Comparison of ENCODE assay signal across 20 cellular contexts in genomic region chr10:83164134-83164533, GRCh38.
A peak's percentile ranks its signal among the peaks of the same experiment; 100 is the strongest.
DNase-seq lines count a peak whose midpoint lies in the region; ATAC-seq, FAIRE-seq and TF ChIP-seq lines count a peak whose summit lies in the region.
"Had no signal": no experiment of that assay in that cellular context is flagged by ENCODE, and none has a peak within 500 bp of the region (broad histone marks: within the 10 kb centered on the region; RNA-seq: fewer than 3 reads in every experiment).

No MANE protein-coding gene starts in this region.

- H3K23me2 ChIP-seq in H1 (ENCODE audit: low read depth, low read length): no peaks in the 10 kb centered on the region

- H3K18ac ChIP-seq in H1 (ENCODE audit: extremely low read depth, low read length) (no peak overlapping the region), mesenchymal stem cell (ENCODE audit: low read depth in 1 of 2, low read length in 2 of 2) (no peak overlapping the region)

- peak overlapping the region; percentile 13; the same call in 1 of the 2 replicates for H2AFZ ChIP-seq in H1 (ENCODE audit: low read length)
- no peak overlapping the region for H2AFZ ChIP-seq in mesenchymal stem cell (ENCODE audit: low read depth, low read length)
- H2AFZ ChIP-seq: GM23248 had no signal

- H3K4me2 ChIP-seq in H1 (ENCODE audit: insufficient read depth in 1 of 2, low read depth in 2 of 2, low read length in 2 of 2) (no peak overlapping the region), mesenchymal stem cell (ENCODE audit: low read length, poor library complexity, severe bottlenecking) (no peak overlapping the region)
- H3K4me2 ChIP-seq: BLaER1 had no signal

- POLR2A ChIA-PET in H1 (lab: Charles Lee; ENCODE audit: partially characterized antibody): no interaction called here

- H4K8ac ChIP-seq in H1 (ENCODE audit: extremely low read depth, insufficient read depth, low read length): no peak overlapping the region
- H4K8ac ChIP-seq in mesenchymal stem cell (ENCODE audit: low read length): no peak overlapping the region

- H2BK20ac ChIP-seq in H1 (ENCODE audit: low read length): no peak overlapping the region

- TF ChIP-seq POLR2A in H1 (IDR thresholded peaks at IDR 0.05; ENCODE audit: control extremely low read depth in 1 of 2, low read depth in 2 of 2, low read length in 2 of 2) (no peak), GM18505 (IDR thresholded peaks at IDR 0.05; ENCODE audit: borderline replicate concordance, extremely low read depth, insufficient read depth, insufficient read length) (no peak)

- H3K36me3 ChIP-seq in H1 (ENCODE audit: control insufficient read depth in 2 of 4, insufficient read depth in 4 of 4, low read length in 3 of 4): no peaks in the 10 kb centered on the region
- no peaks in the 10 kb centered on the region for H3K36me3 ChIP-seq in mesenchymal stem cell (ENCODE audit: control insufficient read depth in 1 of 2, insufficient read depth in 2 of 2, low read depth in 1 of 2, low read length in 2 of 2)
- H3K36me3 ChIP-seq: BLaER1 had no signal

- H3K9me3 ChIP-seq in H1 (ENCODE audit: insufficient read depth in 2 of 2, low read depth in 1 of 2, low read length in 1 of 2) (no peaks in the 10 kb centered on the region), mesenchymal stem cell (ENCODE audit: control insufficient read depth, low read length) (no peaks in the 10 kb centered on the region)
- H3K9me3 ChIP-seq: BLaER1 had no signal

- DNase-seq in NCI-H774 (lab: John Stamatoyannopoulos, UW) (peak; percentile 69), H1 (ENCODE audit: low read depth in 1 of 2, low spot score in 2 of 2) (no peak), mesenchymal stem cell (peak; percentile 5), retina (peak; percentile 5), HPDE6-E6E7 (ENCODE audit: extremely low spot score) (no peak), NCI-H345 treated with DMSO at 0.1 percent for 48 hours (lab: John Stamatoyannopoulos, UW; ENCODE audit: unreplicated experiment) (no peak)
- DNase-seq: 8988T; Calu3; CD4-positive, alpha-beta memory T cell; DMS79 treated with DMSO at 0.1 percent for 48 hours; GF-D8; GM23248; HCEC 1CT; IMR-90 had no signal

- no peak for FAIRE-seq in H1 (lab: Jason Lieb, UNC)
- FAIRE-seq: GM18507, H54, HTR-8/SVneo had no signal

- no peak overlapping the region for H2BK12ac ChIP-seq in H1 (ENCODE audit: low read depth, low read length)
- H2BK12ac ChIP-seq in mesenchymal stem cell (ENCODE audit: low read length in 2 of 2): no peak overlapping the region

- CTCF ChIA-PET in H1 (lab: Charles Lee; ENCODE audit: partially characterized antibody): interaction anchor here (1.0 to 2.2 kb wide), 2 partner anchors 11 to 114 kb away, joined by 5 to 6 read pairs; no protein-coding TSS in a partner anchor

- no peak overlapping the region for H3K56ac ChIP-seq in H1 (replicated peaks; ENCODE audit: insufficient read length, low read depth, low read length)

- no peak overlapping the region for H2BK5ac ChIP-seq in H1 (ENCODE audit: low read depth, low read length)
- H2BK5ac ChIP-seq in mesenchymal stem cell (ENCODE audit: low read depth, low read length, poor library complexity, severe bottlenecking): no peak overlapping the region

- H3K27me3 ChIP-seq in H1 (replicated peaks in 1 of 4; ENCODE audit: control insufficient read depth in 3 of 4, extremely low read depth in 1 of 4, insufficient read depth in 3 of 4, low read length in 3 of 4): no peaks in the 10 kb centered on the region; a peak in 1 of 7 replicates
- H3K27me3 ChIP-seq in mesenchymal stem cell (ENCODE audit: control insufficient read depth in 1 of 2, insufficient read depth in 1 of 2, low read length in 2 of 2): no peaks in the 10 kb centered on the region
- H3K27me3 ChIP-seq: BLaER1 had no signal

- no peak overlapping the region for H2AK5ac ChIP-seq in H1 (ENCODE audit: low read depth, low read length)
- H2AK5ac ChIP-seq in mesenchymal stem cell (ENCODE audit: low read length, severe bottlenecking): no peak overlapping the region

- H4K5ac ChIP-seq in H1 (ENCODE audit: insufficient read length, low read depth, low read length): no peak overlapping the region

- TF ChIP-seq CTCF in H1 (IDR thresholded peaks at IDR 0.05; ENCODE audit: control extremely low read depth in 1 of 3, insufficient read depth in 1 of 3, low read depth in 1 of 3, low read length in 3 of 3): no peak

- H3K27ac ChIP-seq in H1 (ENCODE audit: low read depth, low read length): no peak overlapping the region
- no peak overlapping the region for H3K27ac ChIP-seq in mesenchymal stem cell (ENCODE audit: low read length, poor library complexity, severe bottlenecking)
- H3K27ac ChIP-seq: BLaER1, GM23248, HL-60 had no signal

- no peak overlapping the region for H3K14ac ChIP-seq in H1 (ENCODE audit: insufficient read length)
- no peak overlapping the region for H3K14ac ChIP-seq in mesenchymal stem cell (ENCODE audit: low read length in 2 of 2)

- H3K79me1 ChIP-seq in H1 (ENCODE audit: low read depth, low read length): no peaks in the 10 kb centered on the region
- H3K79me1 ChIP-seq in mesenchymal stem cell (replicated peaks; ENCODE audit: low read length, poor library complexity, severe bottlenecking): no peaks in the 10 kb centered on the region

- no peak for TF ChIP-seq RAD21 in H1 (IDR thresholded peaks at IDR 0.05 in 1 of 2, conservative IDR thresholded peaks at IDR 0.05 in 1 of 2; ENCODE audit: low read depth in 2 of 2, low read length in 2 of 2)

- H3K4ac ChIP-seq in H1 (replicated peaks; ENCODE audit: insufficient read length, low read depth, low read length) (no peak overlapping the region), mesenchymal stem cell (ENCODE audit: low read depth in 1 of 2, low read length in 2 of 2) (no peak overlapping the region)

- TF ChIP-seq EP300 in H1 (IDR thresholded peaks at IDR 0.05; ENCODE audit: borderline replicate concordance in 1 of 2, low read depth in 2 of 2, low read length in 2 of 2): no peak

- no peaks in the 10 kb centered on the region for H4K20me1 ChIP-seq in H1 (replicated peaks in 1 of 2; ENCODE audit: control insufficient read depth in 1 of 2, insufficient read depth in 2 of 2, low read length in 2 of 2)
- H4K20me1 ChIP-seq: BLaER1 had no signal

- 78% methylated on average over 3 of the region's 3 CpGs; no CpG with 5 or more reads in 1 of the 2 experiments for WGBS in H1 (ENCODE audit: extremely low coverage in 1 of 2, insufficient coverage in 1 of 2, insufficient read length in 1 of 2, insufficient replicate concordance in 2 of 2, low coverage in 1 of 2, low lambda C conversion rate in 2 of 2, missing lambda C conversion rate in 1 of 2), 2 experiments
- WGBS in mesenchymal stem cell: 53% methylated on average over 2 of the region's 3 CpGs

- H4K91ac ChIP-seq in H1 (replicated peaks; ENCODE audit: insufficient read length, low read length): no peak overlapping the region
- H4K91ac ChIP-seq in mesenchymal stem cell (ENCODE audit: low read length): no peak overlapping the region

- no peak for ATAC-seq in GM18505 (IDR thresholded peaks at IDR 0.05; ENCODE audit: unreplicated experiment)

- H3K23ac ChIP-seq in H1 (ENCODE audit: insufficient read length) (no peak overlapping the region), mesenchymal stem cell (ENCODE audit: low read length in 2 of 2) (no peak overlapping the region)

- no peaks in the 10 kb centered on the region for H3K79me2 ChIP-seq in H1 (ENCODE audit: control insufficient read depth in 1 of 2, insufficient read depth in 2 of 2, low read length in 2 of 2)

- no peak overlapping the region for H3K9ac ChIP-seq in H1 (replicated peaks in 1 of 4; ENCODE audit: extremely low read depth in 1 of 4, low read depth in 3 of 4, low read length in 3 of 4)
- H3K9ac ChIP-seq in mesenchymal stem cell (ENCODE audit: low read length): no peak overlapping the region
- H3K9ac ChIP-seq: BLaER1, GM23248 had no signal

- H2BK120ac ChIP-seq in H1 (replicated peaks; ENCODE audit: low read depth, low read length) (no peak overlapping the region), mesenchymal stem cell (ENCODE audit: low read depth, low read length) (no peak overlapping the region)

- H2BK15ac ChIP-seq in H1 (ENCODE audit: low read length): no peak overlapping the region
- H2BK15ac ChIP-seq in mesenchymal stem cell (ENCODE audit: low read depth, poor library complexity, severe bottlenecking): no peak overlapping the region

- H3K4me1 ChIP-seq in H1 (replicated peaks in 1 of 4; ENCODE audit: control insufficient read depth in 3 of 4, insufficient read depth in 4 of 4, low read length in 3 of 4): no peaks in the 10 kb centered on the region
- H3K4me1 ChIP-seq in mesenchymal stem cell (ENCODE audit: control insufficient read depth, insufficient read depth, low read depth, low read length): no peaks in the 10 kb centered on the region

- H3K4me3 ChIP-seq in H1 (ENCODE audit: extremely low read depth in 1 of 4, insufficient read depth in 2 of 4, low read depth in 3 of 4, low read length in 4 of 4) (no peak overlapping the region), mesenchymal stem cell (ENCODE audit: insufficient read depth in 1 of 2, low read depth in 1 of 2, low read length in 2 of 2) (no peak overlapping the region)
- H3K4me3 ChIP-seq: BLaER1, GM23248 had no signal

TF ChIP-seq in H1, 55 proteins besides CTCF, POLR2A, EP300 and RAD21 (continues in another document):
- no peak for TF ChIP-seq USF2 (IDR thresholded peaks at IDR 0.05; ENCODE audit: low read length)
- TF ChIP-seq EZH2 (IDR thresholded peaks at IDR 0.05; ENCODE audit: low read depth, low read length, severe bottlenecking): no peak
- TF ChIP-seq NANOG (IDR thresholded peaks at IDR 0.05; ENCODE audit: insufficient read depth, low read depth, low read length, poor library complexity, severe bottlenecking): no peak
- no peak for TF ChIP-seq NRF1 (IDR thresholded peaks at IDR 0.05; ENCODE audit: low read depth, low read length)
- no peak for TF ChIP-seq SP1 (IDR thresholded peaks at IDR 0.05; ENCODE audit: low read depth, low read length)
- no peak for TF ChIP-seq MAX (IDR thresholded peaks at IDR 0.05)
- no peak for TF ChIP-seq E2F6 (IDR thresholded peaks at IDR 0.05)
- no peak for TF ChIP-seq CBX5 (IDR thresholded peaks at IDR 0.05; ENCODE audit: low read depth, low read length)

Comparison
In these comparisons a context has a peak if more than half of its experiments do, and no peak if none do; other contexts are left out.
1. DNase-seq: peak in NCI-H774 (single experiment), mesenchymal stem cell (single experiment) and retina (single experiment); none in H1 (0 of 2), HPDE6-E6E7 (single experiment) and NCI-H345 treated with DMSO at 0.1 percent for 48 hours (single experiment).